In genomic region chr7:91843831-91844230, GRCh38 we compare ENCODE assay signal across 1 cellular context.
TF ChIP-seq lines count a peak whose summit lies in the region.

No MANE protein-coding gene starts in this region.

TF ChIP-seq in WTC11, 78 proteins besides CTCF, POLR2A, EP300 and RAD21 (continued from another document):
- TF ChIP-seq, protein P1, sequence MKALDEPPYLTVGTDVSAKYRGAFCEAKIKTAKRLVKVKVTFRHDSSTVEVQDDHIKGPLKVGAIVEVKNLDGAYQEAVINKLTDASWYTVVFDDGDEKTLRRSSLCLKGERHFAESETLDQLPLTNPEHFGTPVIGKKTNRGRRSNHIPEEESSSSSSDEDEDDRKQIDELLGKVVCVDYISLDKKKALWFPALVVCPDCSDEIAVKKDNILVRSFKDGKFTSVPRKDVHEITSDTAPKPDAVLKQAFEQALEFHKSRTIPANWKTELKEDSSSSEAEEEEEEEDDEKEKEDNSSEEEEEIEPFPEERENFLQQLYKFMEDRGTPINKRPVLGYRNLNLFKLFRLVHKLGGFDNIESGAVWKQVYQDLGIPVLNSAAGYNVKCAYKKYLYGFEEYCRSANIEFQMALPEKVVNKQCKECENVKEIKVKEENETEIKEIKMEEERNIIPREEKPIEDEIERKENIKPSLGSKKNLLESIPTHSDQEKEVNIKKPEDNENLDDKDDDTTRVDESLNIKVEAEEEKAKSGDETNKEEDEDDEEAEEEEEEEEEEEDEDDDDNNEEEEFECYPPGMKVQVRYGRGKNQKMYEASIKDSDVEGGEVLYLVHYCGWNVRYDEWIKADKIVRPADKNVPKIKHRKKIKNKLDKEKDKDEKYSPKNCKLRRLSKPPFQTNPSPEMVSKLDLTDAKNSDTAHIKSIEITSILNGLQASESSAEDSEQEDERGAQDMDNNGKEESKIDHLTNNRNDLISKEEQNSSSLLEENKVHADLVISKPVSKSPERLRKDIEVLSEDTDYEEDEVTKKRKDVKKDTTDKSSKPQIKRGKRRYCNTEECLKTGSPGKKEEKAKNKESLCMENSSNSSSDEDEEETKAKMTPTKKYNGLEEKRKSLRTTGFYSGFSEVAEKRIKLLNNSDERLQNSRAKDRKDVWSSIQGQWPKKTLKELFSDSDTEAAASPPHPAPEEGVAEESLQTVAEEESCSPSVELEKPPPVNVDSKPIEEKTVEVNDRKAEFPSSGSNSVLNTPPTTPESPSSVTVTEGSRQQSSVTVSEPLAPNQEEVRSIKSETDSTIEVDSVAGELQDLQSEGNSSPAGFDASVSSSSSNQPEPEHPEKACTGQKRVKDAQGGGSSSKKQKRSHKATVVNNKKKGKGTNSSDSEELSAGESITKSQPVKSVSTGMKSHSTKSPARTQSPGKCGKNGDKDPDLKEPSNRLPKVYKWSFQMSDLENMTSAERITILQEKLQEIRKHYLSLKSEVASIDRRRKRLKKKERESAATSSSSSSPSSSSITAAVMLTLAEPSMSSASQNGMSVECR (CRISPR knock-in tag; IDR thresholded peaks at IDR 0.05; ENCODE audit: borderline replicate concordance) = no peak
- no peak for TF ChIP-seq ZNF263 (CRISPR knock-in tag; IDR thresholded peaks at IDR 0.05; ENCODE audit: low read depth)
